Comparison of ENCODE assay signal across 13 cellular contexts in genomic region chr17:50304781-50305404, GRCh38. TPM values are rescaled to one million over a fixed set of nuclear protein-coding genes. Genes with fewer than 3 reads are reported as not detected.
A peak's percentile ranks its signal among the peaks of the same experiment; 100 is the strongest.
DNase-seq lines count a peak whose midpoint lies in the region; ATAC-seq, FAIRE-seq and TF ChIP-seq lines count a peak whose summit lies in the region.
"Had no signal": no experiment of that assay in that cellular context is flagged by ENCODE, and none has a peak within 500 bp of the region (broad histone marks: within the 10 kb centered on the region; RNA-seq: fewer than 3 reads in every experiment).

No MANE protein-coding gene starts in this region.

- 22 to 57% methylated on average over 7 of the region's 7 CpGs for WGBS in testis, 2 donors

- H3K4me3 ChIP-seq in adipocyte (ENCODE audit: low read length) (peak overlapping the region; percentile 4), testis (no peak overlapping the region)
- H3K4me3 ChIP-seq: cardiac muscle cell had no signal

- H3K9me3 ChIP-seq in adipocyte (ENCODE audit: control insufficient read depth, low read length), result no peaks in the 10 kb centered on the region
- H3K9me3 ChIP-seq in testis, result no peaks in the 10 kb centered on the region

- FAIRE-seq in GM19239 (lab: Jason Lieb, UNC), result no peak

- peaks cover 10% of the 10 kb centered on the region for H3K27me3 Mint-ChIP-seq in activated T-cell treated with anti-CD3 and anti-CD28 coated beads, Interleukin-2, amount 50 U/mL, for 72 hours (ENCODE audit: low read depth)

- H3K27ac Mint-ChIP-seq in activated T-cell treated with anti-CD3 and anti-CD28 coated beads, Interleukin-2, amount 50 U/mL, for 72 hours, result peak overlapping the region; percentile 77

- no peaks in the 10 kb centered on the region for H3K36me3 Mint-ChIP-seq in activated T-cell treated with anti-CD3 and anti-CD28 coated beads, Interleukin-2, amount 50 U/mL, for 72 hours (ENCODE audit: insufficient read depth in 2 of 2)

- no peak for TF ChIP-seq POLR2A in testis (IDR thresholded peaks at IDR 0.05)

- no peak overlapping the region for H3K9ac ChIP-seq in adipocyte (ENCODE audit: low read length)

- H3K27me3 ChIP-seq in adipocyte (replicated peaks; ENCODE audit: control insufficient read depth, insufficient read depth, low read length), result no peaks in the 10 kb centered on the region
- H3K27me3 ChIP-seq in testis, result no peaks in the 10 kb centered on the region
- H3K27me3 ChIP-seq: cardiac muscle cell had no signal

- H3K4me3 Mint-ChIP-seq in activated T-cell treated with anti-CD3 and anti-CD28 coated beads, Interleukin-2, amount 50 U/mL, for 72 hours, result peak overlapping the region; percentile 28 to 60

- peak overlapping the region in 1 of 2 donors; percentile 78 for H3K27ac ChIP-seq in testis
- H3K27ac ChIP-seq: cardiac muscle cell had no signal

- intact Hi-C loops in testis (cut with DNase I; ENCODE audit: low total_unique reads), result no loop called here

- no peaks in the 10 kb centered on the region for H3K36me3 ChIP-seq in adipocyte (ENCODE audit: control insufficient read depth, insufficient read depth, low read length, severe bottlenecking)
- no peaks in the 10 kb centered on the region for H3K36me3 ChIP-seq in testis (ENCODE audit: low read depth, missing control alignments)
- H3K36me3 ChIP-seq: cardiac muscle cell had no signal

- peak; percentile 33 to 40 for ATAC-seq in activated T-cell treated with anti-CD3 and anti-CD28 coated beads, Interleukin-2, amount 50 U/mL, for 72 hours (replicated peaks in 1 of 2)
- ATAC-seq in GM21737 (IDR thresholded peaks at IDR 0.05; ENCODE audit: unreplicated experiment), result no peak

- H3K9me3 Mint-ChIP-seq in activated T-cell treated with anti-CD3 and anti-CD28 coated beads, Interleukin-2, amount 50 U/mL, for 72 hours, result no peaks in the 10 kb centered on the region

- TF ChIP-seq CTCF in testis (IDR thresholded peaks at IDR 0.05), result no peak

- peaks cover 55% of the 10 kb centered on the region for H3K4me1 Mint-ChIP-seq in activated T-cell treated with anti-CD3 and anti-CD28 coated beads, Interleukin-2, amount 50 U/mL, for 72 hours (ENCODE audit: low read depth)

- peaks cover 16% of the 10 kb centered on the region for H3K4me1 ChIP-seq in adipocyte (ENCODE audit: control insufficient read depth, insufficient read depth, low read length)
- peaks cover 19% of the 10 kb centered on the region for H3K4me1 ChIP-seq in testis

- DNase-seq in activated T-cell treated with anti-CD3 and anti-CD28 coated beads, Interleukin-2, amount 50 U/mL, for 72 hours, result peak; percentile 26 to 32
- DNase-seq in activated T-cell treated with anti-CD3 and anti-CD28 coated beads for 4 hours (no peak), adipocyte (ENCODE audit: low read depth) (peak; percentile 12), hepatic stellate cell (ENCODE audit: low spot score) (peak; percentile 38), testis (peak; percentile 32), midbrain (lab: John Stamatoyannopoulos, UW) (no peak), GM19239 (ENCODE audit: insufficient read length, low spot score) (no peak)
- DNase-seq: activated CD8-positive, alpha-beta memory T cell treated with anti-CD3 and anti-CD28 coated beads, Interleukin-2, amount 50 U/mL, for 4 hours; GDM1; NCI-H146; stimulated activated CD4-positive, alpha-beta T cell treated with anti-CD3 and anti-CD28 coated beads, Interleukin-4, amount 100 ng/mL, for 24 hours had no signal

RNA-seq across cellular contexts. Expression of gene TMEM92, which starts 30.6 kb away (rescaled TPM):
- under 1 TPM in 1 of 2 donors, not detected in 1; 0.51 TPM for total RNA-seq in activated T-cell treated with anti-CD3 and anti-CD28 coated beads, Interleukin-2, amount 50 U/mL, for 72 hours
- total RNA-seq in testis, result 1 to 10 TPM in 1 of 2 donors, under 1 TPM in 1; 0.93 to 1.5 TPM
- 0.44 TPM for polyA plus RNA-seq in testis (ENCODE audit: insufficient read depth, low read depth, low replicate concordance)

RNA-seq across cellular contexts. Expression of gene XYLT2, which starts 41.0 kb away (rescaled TPM):
- total RNA-seq in activated T-cell treated with anti-CD3 and anti-CD28 coated beads, Interleukin-2, amount 50 U/mL, for 72 hours, result 10 to 100 TPM; 24.2 to 43.8 TPM
- 10 to 100 TPM; 37.6 to 47.4 TPM for total RNA-seq in testis
- 44.1 TPM for polyA plus RNA-seq in testis (ENCODE audit: insufficient read depth, low read depth, low replicate concordance)

Comparison
In these comparisons a context has a peak if more than half of its experiments do, and no peak if none do; other contexts are left out.
1. DNase-seq: peak in activated T-cell treated with anti-CD3 and anti-CD28 coated beads, Interleukin-2, amount 50 U/mL, for 72 hours (2 of 2), adipocyte (single experiment), hepatic stellate cell (single experiment) and testis (single experiment); none in activated T-cell treated with anti-CD3 and anti-CD28 coated beads for 4 hours (single experiment), midbrain (single experiment) and GM19239 (single experiment).